In the genomic region with DNA sequence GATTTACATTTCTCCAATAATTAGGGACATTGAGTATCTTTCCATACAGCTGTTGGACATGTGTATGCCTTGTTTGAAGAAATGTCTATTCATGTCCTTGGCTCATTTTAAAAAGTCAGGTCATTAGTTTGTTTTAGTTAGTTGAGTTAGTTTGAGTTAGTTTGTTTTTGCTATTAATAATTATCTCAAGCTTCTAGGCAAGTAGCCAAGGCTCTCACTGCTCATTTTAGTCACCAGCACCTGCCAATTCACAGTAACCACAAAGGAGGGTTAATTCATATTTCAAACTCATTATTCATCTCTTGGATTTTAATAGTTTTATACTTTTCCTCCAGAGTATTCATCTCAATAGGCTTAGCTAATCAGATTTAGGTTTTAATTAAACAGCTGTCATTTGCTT, we compare ENCODE assay signal across 25 cellular contexts.
"Had no signal": no experiment of that assay in that cellular context is flagged by ENCODE, and none has a peak within 500 bp of the region (broad histone marks: within the 10 kb centered on the region; RNA-seq: fewer than 3 reads in every experiment).

No MANE protein-coding gene starts in this region.

- H3K27me3 Mint-ChIP-seq: activated CD4-positive, alpha-beta T cell treated with anti-CD3 and anti-CD28 coated beads, Interleukin-2, amount 10 ng/mL, durations not matched to agents 7 days and 5 days had no signal

- H3K36me3 Mint-ChIP-seq: activated CD8-positive, alpha-beta memory T cell treated with anti-CD3 and anti-CD28 coated beads, Interleukin-2, amount 10 ng/mL, durations not matched to agents 7 days and 5 days had no signal

- H3K27ac Mint-ChIP-seq: activated CD4-positive, alpha-beta T cell treated with anti-CD3 and anti-CD28 coated beads, Interleukin-2, amount 10 ng/mL, durations not matched to agents 7 days and 5 days; activated CD8-positive, alpha-beta memory T cell treated with anti-CD3 and anti-CD28 coated beads, Interleukin-2, amount 10 ng/mL, durations not matched to agents 7 days and 5 days; activated CD8-positive, alpha-beta T cell treated with anti-CD3 and anti-CD28 coated beads for 36 hours; activated naive CD4-positive, alpha-beta T cell treated with anti-CD3 and anti-CD28 coated beads, Interleukin-2, amount 50 U/mL, for 24 hours; effector memory CD8-positive, alpha-beta T cell; naive B cell had no signal

- DNase-seq: activated CD4-positive, alpha-beta T cell treated with anti-CD3 and anti-CD28 coated beads, Interleukin-2, amount 10 ng/mL, durations not matched to agents 7 days and 5 days; activated CD8-positive, alpha-beta memory T cell treated with anti-CD3 and anti-CD28 coated beads, Interleukin-2, amount 10 ng/mL, durations not matched to agents 7 days and 5 days; activated CD8-positive, alpha-beta T cell treated with anti-CD3 and anti-CD28 coated beads for 36 hours; activated gamma-delta T cell treated with Interleukin-2 at 50 U/mL for 16 hours; aorta; central memory CD4-positive, alpha-beta T cell; effector memory CD8-positive, alpha-beta T cell; esophagus squamous epithelium; gastrocnemius medialis; head of caudate nucleus; hypothalamus; left colon; mesenchymal stem cell; mucosa of descending colon; naive B cell; occipital lobe; posterior cingulate gyrus; stimulated activated CD4-positive, alpha-beta T cell treated with anti-CD3 and anti-CD28 coated beads, Interleukin-2, amount 100 ng/mL, for 48 hours; stimulated activated naive CD4-positive, alpha-beta T cell; T-helper 2 cell; upper lobe of left lung had no signal

- ATAC-seq: activated CD4-positive, CD25-positive, alpha-beta regulatory T cell treated with anti-CD3 and anti-CD28 coated beads, Interleukin-2, amount 50 U/mL, for 24 hours; activated CD8-positive, alpha-beta memory T cell treated with anti-CD3 and anti-CD28 coated beads, Interleukin-2, amount 10 ng/mL, durations not matched to agents 7 days and 5 days; activated CD8-positive, alpha-beta T cell treated with anti-CD3 and anti-CD28 coated beads for 36 hours; effector memory CD8-positive, alpha-beta T cell; gastrocnemius medialis; left colon; mucosa of descending colon; sciatic nerve had no signal

- H3K4me3 Mint-ChIP-seq: activated CD4-positive, alpha-beta T cell treated with anti-CD3 and anti-CD28 coated beads, Interleukin-2, amount 10 ng/mL, durations not matched to agents 7 days and 5 days; activated CD8-positive, alpha-beta memory T cell treated with anti-CD3 and anti-CD28 coated beads, Interleukin-2, amount 10 ng/mL, durations not matched to agents 7 days and 5 days; activated CD8-positive, alpha-beta T cell treated with anti-CD3 and anti-CD28 coated beads for 36 hours; activated naive CD4-positive, alpha-beta T cell treated with anti-CD3 and anti-CD28 coated beads, Interleukin-2, amount 50 U/mL, for 24 hours; effector memory CD8-positive, alpha-beta T cell; naive B cell; neural crest cell had no signal

- H3K4me1 Mint-ChIP-seq: activated CD4-positive, alpha-beta T cell treated with anti-CD3 and anti-CD28 coated beads, Interleukin-2, amount 10 ng/mL, durations not matched to agents 7 days and 5 days; activated CD8-positive, alpha-beta memory T cell treated with anti-CD3 and anti-CD28 coated beads, Interleukin-2, amount 10 ng/mL, durations not matched to agents 7 days and 5 days; activated naive CD4-positive, alpha-beta T cell treated with anti-CD3 and anti-CD28 coated beads, Interleukin-2, amount 50 U/mL, for 24 hours; neural crest cell had no signal
